In the genomic region with DNA sequence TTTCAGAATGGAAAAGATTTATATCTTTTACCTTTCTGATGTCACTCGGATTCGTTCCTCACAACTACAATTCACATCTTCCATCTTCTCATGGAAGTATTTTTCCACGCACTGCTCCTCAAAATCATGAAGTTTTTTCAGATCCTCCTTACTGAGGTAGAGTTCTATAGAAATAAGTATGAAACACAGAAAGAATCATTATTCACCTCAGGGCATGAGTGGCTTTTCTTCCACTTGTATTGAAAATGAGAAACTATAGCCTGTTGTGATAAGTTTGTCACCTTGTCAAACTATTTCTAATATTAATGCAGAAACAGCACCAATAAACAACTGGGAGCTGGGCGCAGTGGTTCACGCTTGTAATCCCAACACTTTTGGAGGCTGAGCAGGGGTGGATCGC, we compare ENCODE assay signal across 1 cellular context.
TF ChIP-seq lines count a peak whose summit lies in the region.

No MANE protein-coding gene starts in this region.

TF ChIP-seq in HCT116, 20 proteins besides CTCF, POLR2A, EP300 and RAD21:
- TF ChIP-seq POLR2AphosphoS5 (IDR thresholded peaks at IDR 0.05; ENCODE audit: low read depth, low read length) (no peak), CBX3 (IDR thresholded peaks at IDR 0.05; ENCODE audit: low read depth) (no peak), TCF7L2 (IDR thresholded peaks at IDR 0.05; ENCODE audit: borderline replicate concordance, extremely low read depth, insufficient read depth, insufficient read length) (no peak), SP1 (IDR thresholded peaks at IDR 0.05; ENCODE audit: low read depth) (no peak), EGR1 (IDR thresholded peaks at IDR 0.05; ENCODE audit: low read depth) (no peak), SRF (IDR thresholded peaks at IDR 0.05; ENCODE audit: low read depth) (no peak), ELF1 (IDR thresholded peaks at IDR 0.05; ENCODE audit: borderline replicate concordance, low read depth) (no peak), FOSL1 (IDR thresholded peaks at IDR 0.05; ENCODE audit: low read depth) (no peak), SIN3A (IDR thresholded peaks at IDR 0.05; ENCODE audit: low read depth) (no peak), EZH2phosphoT487 (IDR thresholded peaks at IDR 0.05; ENCODE audit: borderline replicate concordance) (no peak)
- TF ChIP-seq, protein P1, sequence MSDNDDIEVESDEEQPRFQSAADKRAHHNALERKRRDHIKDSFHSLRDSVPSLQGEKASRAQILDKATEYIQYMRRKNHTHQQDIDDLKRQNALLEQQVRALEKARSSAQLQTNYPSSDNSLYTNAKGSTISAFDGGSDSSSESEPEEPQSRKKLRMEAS (IDR thresholded peaks at IDR 0.05): no peak
- TF ChIP-seq, protein P2, sequence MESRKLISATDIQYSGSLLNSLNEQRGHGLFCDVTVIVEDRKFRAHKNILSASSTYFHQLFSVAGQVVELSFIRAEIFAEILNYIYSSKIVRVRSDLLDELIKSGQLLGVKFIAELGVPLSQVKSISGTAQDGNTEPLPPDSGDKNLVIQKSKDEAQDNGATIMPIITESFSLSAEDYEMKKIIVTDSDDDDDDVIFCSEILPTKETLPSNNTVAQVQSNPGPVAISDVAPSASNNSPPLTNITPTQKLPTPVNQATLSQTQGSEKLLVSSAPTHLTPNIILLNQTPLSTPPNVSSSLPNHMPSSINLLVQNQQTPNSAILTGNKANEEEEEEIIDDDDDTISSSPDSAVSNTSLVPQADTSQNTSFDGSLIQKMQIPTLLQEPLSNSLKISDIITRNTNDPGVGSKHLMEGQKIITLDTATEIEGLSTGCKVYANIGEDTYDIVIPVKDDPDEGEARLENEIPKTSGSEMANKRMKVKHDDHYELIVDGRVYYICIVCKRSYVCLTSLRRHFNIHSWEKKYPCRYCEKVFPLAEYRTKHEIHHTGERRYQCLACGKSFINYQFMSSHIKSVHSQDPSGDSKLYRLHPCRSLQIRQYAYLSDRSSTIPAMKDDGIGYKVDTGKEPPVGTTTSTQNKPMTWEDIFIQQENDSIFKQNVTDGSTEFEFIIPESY (IDR thresholded peaks at IDR 0.05; ENCODE audit: extremely low read depth, insufficient replicate concordance, low read length): no peak
- TF ChIP-seq, protein P3, sequence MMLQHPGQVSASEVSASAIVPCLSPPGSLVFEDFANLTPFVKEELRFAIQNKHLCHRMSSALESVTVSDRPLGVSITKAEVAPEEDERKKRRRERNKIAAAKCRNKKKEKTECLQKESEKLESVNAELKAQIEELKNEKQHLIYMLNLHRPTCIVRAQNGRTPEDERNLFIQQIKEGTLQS (IDR thresholded peaks at IDR 0.05): no peak
- TF ChIP-seq, protein P4, sequence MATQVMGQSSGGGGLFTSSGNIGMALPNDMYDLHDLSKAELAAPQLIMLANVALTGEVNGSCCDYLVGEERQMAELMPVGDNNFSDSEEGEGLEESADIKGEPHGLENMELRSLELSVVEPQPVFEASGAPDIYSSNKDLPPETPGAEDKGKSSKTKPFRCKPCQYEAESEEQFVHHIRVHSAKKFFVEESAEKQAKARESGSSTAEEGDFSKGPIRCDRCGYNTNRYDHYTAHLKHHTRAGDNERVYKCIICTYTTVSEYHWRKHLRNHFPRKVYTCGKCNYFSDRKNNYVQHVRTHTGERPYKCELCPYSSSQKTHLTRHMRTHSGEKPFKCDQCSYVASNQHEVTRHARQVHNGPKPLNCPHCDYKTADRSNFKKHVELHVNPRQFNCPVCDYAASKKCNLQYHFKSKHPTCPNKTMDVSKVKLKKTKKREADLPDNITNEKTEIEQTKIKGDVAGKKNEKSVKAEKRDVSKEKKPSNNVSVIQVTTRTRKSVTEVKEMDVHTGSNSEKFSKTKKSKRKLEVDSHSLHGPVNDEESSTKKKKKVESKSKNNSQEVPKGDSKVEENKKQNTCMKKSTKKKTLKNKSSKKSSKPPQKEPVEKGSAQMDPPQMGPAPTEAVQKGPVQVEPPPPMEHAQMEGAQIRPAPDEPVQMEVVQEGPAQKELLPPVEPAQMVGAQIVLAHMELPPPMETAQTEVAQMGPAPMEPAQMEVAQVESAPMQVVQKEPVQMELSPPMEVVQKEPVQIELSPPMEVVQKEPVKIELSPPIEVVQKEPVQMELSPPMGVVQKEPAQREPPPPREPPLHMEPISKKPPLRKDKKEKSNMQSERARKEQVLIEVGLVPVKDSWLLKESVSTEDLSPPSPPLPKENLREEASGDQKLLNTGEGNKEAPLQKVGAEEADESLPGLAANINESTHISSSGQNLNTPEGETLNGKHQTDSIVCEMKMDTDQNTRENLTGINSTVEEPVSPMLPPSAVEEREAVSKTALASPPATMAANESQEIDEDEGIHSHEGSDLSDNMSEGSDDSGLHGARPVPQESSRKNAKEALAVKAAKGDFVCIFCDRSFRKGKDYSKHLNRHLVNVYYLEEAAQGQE (IDR thresholded peaks at IDR 0.05; ENCODE audit: low read depth): no peak
